ENCODE assay signal across 8 cellular contexts in genomic region chrX:40581333-40581910, GRCh38. TPM values are rescaled to one million over a fixed set of nuclear protein-coding genes. Genes with fewer than 3 reads are reported as not detected.
A peak's percentile ranks its signal among the peaks of the same experiment; 100 is the strongest.
DNase-seq lines count a peak whose midpoint lies in the region; ATAC-seq and TF ChIP-seq lines count a peak whose summit lies in the region.

No MANE protein-coding gene starts in this region.

- H3K27me3 Mint-ChIP-seq in activated CD8-positive, alpha-beta T cell treated with anti-CD3 and anti-CD28 coated beads for 36 hours, result no peaks in the 10 kb centered on the region

- TF ChIP-seq POLR2A in HCT116 (IDR thresholded peaks at IDR 0.05; ENCODE audit: borderline replicate concordance, extremely low read depth, insufficient read depth, insufficient read length), result no peak

- peak overlapping the region; percentile 79 for H3K4me2 ChIP-seq in HCT116 (ENCODE audit: low read length)

- peaks cover 0 to 11% of the 10 kb centered on the region in 2 experiments; a peak in 2 of 4 replicates for H3K4me1 ChIP-seq in HCT116 (ENCODE audit: control insufficient read depth in 1 of 2, insufficient read depth in 2 of 2, low read length in 2 of 2)
- H3K4me1 ChIP-seq in right cardiac atrium (ENCODE audit: control insufficient read depth, insufficient read depth, low read length), result no peaks in the 10 kb centered on the region

- H3K9me3 ChIP-seq in HCT116 (ENCODE audit: control insufficient read depth in 1 of 2, insufficient read depth in 1 of 2, low read depth in 1 of 2, low read length in 2 of 2), result no peaks in the 10 kb centered on the region
- H3K9me3 ChIP-seq in right cardiac atrium (ENCODE audit: control insufficient read depth, low read length), result no peaks in the 10 kb centered on the region

- H3K27ac Mint-ChIP-seq in activated CD8-positive, alpha-beta T cell treated with anti-CD3 and anti-CD28 coated beads for 36 hours, result peak overlapping the region; percentile 81

- peaks cover 33% of the 10 kb centered on the region for H3K4me1 Mint-ChIP-seq in activated CD8-positive, alpha-beta T cell treated with anti-CD3 and anti-CD28 coated beads for 36 hours (ENCODE audit: low read depth)

- POLR2A ChIA-PET in AG04449 (lab: Yijun Ruan, JAX), result no interaction called here
- POLR2A ChIA-PET in HCT116 (lab: Charles Lee), result no interaction called here
- POLR2A ChIA-PET in activated CD8-positive, alpha-beta T cell treated with anti-CD3 and anti-CD28 coated beads for 36 hours (lab: Charles Lee), result interaction anchor here (0.6 to 1.0 kb wide), 2 partner anchors 8 to 539 kb away, joined by 3 to 5 read pairs; no protein-coding TSS in a partner anchor

- 2% methylated on average over 15 of the region's 15 CpGs for WGBS in right cardiac atrium

- H3K36me3 Mint-ChIP-seq in activated CD8-positive, alpha-beta T cell treated with anti-CD3 and anti-CD28 coated beads for 36 hours (ENCODE audit: low read depth), result no peaks in the 10 kb centered on the region

- no peaks in the 10 kb centered on the region for H3K9me2 ChIP-seq in HCT116 (ENCODE audit: insufficient read depth)

- no peaks in the 10 kb centered on the region for H3K9me3 Mint-ChIP-seq in activated CD8-positive, alpha-beta T cell treated with anti-CD3 and anti-CD28 coated beads for 36 hours

- H2AFZ ChIP-seq in HCT116 (ENCODE audit: low read depth, low read length, poor library complexity, severe bottlenecking), result no peak overlapping the region

- no peaks in the 10 kb centered on the region for H3K36me3 ChIP-seq in HCT116 (ENCODE audit: control insufficient read depth in 1 of 2, insufficient read depth in 2 of 2, low read length in 2 of 2)

- no peaks in the 10 kb centered on the region for H3K27me3 ChIP-seq in HCT116 (ENCODE audit: insufficient read depth, low read length)
- H3K27me3 ChIP-seq in right cardiac atrium (ENCODE audit: control insufficient read depth, insufficient read depth), result no peaks in the 10 kb centered on the region

- peak overlapping the region; percentile 75 for H3K4me3 Mint-ChIP-seq in activated CD8-positive, alpha-beta T cell treated with anti-CD3 and anti-CD28 coated beads for 36 hours

- peak overlapping the region; percentile 68 for H3K9ac ChIP-seq in HCT116 (ENCODE audit: low read length)

- ATAC-seq in HCT116 (no peak), right cardiac atrium (no peak), left lobe of liver (no peak)
- no peak for ATAC-seq in activated CD8-positive, alpha-beta T cell treated with anti-CD3 and anti-CD28 coated beads for 36 hours

- H3K79me2 ChIP-seq in HCT116 (ENCODE audit: insufficient read depth, low read length), result peaks cover 8% of the 10 kb centered on the region

- no peak for TF ChIP-seq CTCF in AG04449 (IDR thresholded peaks at IDR 0.05; ENCODE audit: insufficient read depth, low read length, missing control alignments)
- no peak for TF ChIP-seq CTCF in HCT116 (IDR thresholded peaks at IDR 0.05 in 2 of 3, conservative IDR thresholded peaks at IDR 0.05 in 1 of 3; ENCODE audit: borderline replicate concordance in 1 of 3, insufficient read depth in 1 of 3, low read depth in 2 of 3, low read length in 2 of 3)
- no peak for TF ChIP-seq CTCF in activated CD8-positive, alpha-beta T cell treated with anti-CD3 and anti-CD28 coated beads for 36 hours (IDR thresholded peaks at IDR 0.05)

- TSS peak; percentile 53 for BruUV-seq in HCT116 (replicated peaks; lab: Mats Ljungman, UMichigan)

- H3K27ac ChIP-seq in HCT116 (ENCODE audit: low read depth, low read length), result no peak overlapping the region; the same call in 1 of the 2 replicates
- H3K27ac ChIP-seq in right cardiac atrium (ENCODE audit: low read length), result peak overlapping the region; percentile 90

- CTCF ChIA-PET in AG04449 (lab: Yijun Ruan, JAX) (no interaction called here), HCT116 (lab: Charles Lee) (no interaction called here)
- CTCF ChIA-PET in activated CD8-positive, alpha-beta T cell treated with anti-CD3 and anti-CD28 coated beads for 36 hours (lab: Charles Lee), result interaction anchor here (1.0 to 2.9 kb wide), 2 partner anchors 8 to 37 kb away, joined by 3 to 13 read pairs; no protein-coding TSS in a partner anchor

- DNase-seq in AG04449 (ENCODE audit: low read depth, low spot score) (no peak), HCT116 (ENCODE audit: low read depth, low spot score) (no peak), right cardiac atrium (no peak), G401 (ENCODE audit: low spot score) (no peak), left lobe of liver (ENCODE audit: low spot score) (no peak), OCI-M2 (lab: John Stamatoyannopoulos, UW; ENCODE audit: unreplicated experiment) (no peak)
- peak; percentile 15 for DNase-seq in activated CD8-positive, alpha-beta T cell treated with anti-CD3 and anti-CD28 coated beads for 36 hours
- peak; percentile 27 for DNase-seq in stimulated activated CD8-positive, alpha-beta memory T cell treated with anti-CD3 and anti-CD28 coated beads, Interleukin-4, amount 100 ng/mL, for 48 hours

- in situ Hi-C loops in G401 (cut with HindIII; ENCODE audit: low sequenced_read_pairs), result no loop called here

- RAD21 ChIA-PET in HCT116 (lab: Charles Lee; ENCODE audit: low non-redundant PET in 1 of 2, low total read pairs in 2 of 2, uncharacterized antibody in 2 of 2, unreplicated experiment in 2 of 2), result no interaction called here

- intact Hi-C loops in HCT116 (cut with micrococcal nuclease) (no loop called here), right cardiac atrium (cut with DNase I) (no loop called here)
- intact Hi-C loops in activated CD8-positive, alpha-beta T cell treated with anti-CD3 and anti-CD28 coated beads for 36 hours (cut with micrococcal nuclease), result loop anchor here (10.0 kb wide), 1 partner anchor 63 kb away; the partner anchor contains the start of gene CXorf38

- no peaks in the 10 kb centered on the region for H4K20me1 ChIP-seq in HCT116 (ENCODE audit: insufficient read depth)

- TF ChIP-seq RAD21 in HCT116 (IDR thresholded peaks at IDR 0.05; ENCODE audit: low read depth), result no peak

- H3K4me3 ChIP-seq in AG04449 (ENCODE audit: low read depth, low read length) (peak overlapping the region; percentile 80), HCT116 (replicated peaks in 1 of 2; ENCODE audit: low read depth in 1 of 2, low read length in 2 of 2) (peak overlapping the region; percentile 64 to 70), right cardiac atrium (ENCODE audit: low read length) (peak overlapping the region; percentile 85)

TF ChIP-seq in HCT116, 20 proteins besides CTCF, POLR2A, EP300 and RAD21 (continues in another document):
- TF ChIP-seq ATF3 (IDR thresholded peaks at IDR 0.05) (no peak), SIN3A (IDR thresholded peaks at IDR 0.05; ENCODE audit: low read depth) (no peak), REST (IDR thresholded peaks at IDR 0.05; ENCODE audit: low read depth) (no peak)

RNA-seq across cellular contexts. Expression of gene ATP6AP2, which starts 0.7 kb away (rescaled TPM):
- total RNA-seq in HCT116 (2021; ENCODE audit: unreplicated experiment), result 62.0 TPM
- 67.3 and 73.6 TPM in 2 replicates for polyA plus RNA-seq in HCT116 (2012)
- 10 to 100 TPM; 42.9 to 45.5 TPM for total RNA-seq in activated CD8-positive, alpha-beta T cell treated with anti-CD3 and anti-CD28 coated beads for 36 hours
- 10 to 100 TPM; 52.3 to 62.5 (median 62.1) TPM for total RNA-seq in right cardiac atrium
- polyA plus RNA-seq in right cardiac atrium, result 48.0 TPM
- 69.2 and 77.2 TPM in 2 replicates for total RNA-seq in G401 (2014; rRNA removed; shearing (Covaris generic))
- 41.0 TPM for total RNA-seq in left lobe of liver

RNA-seq across cellular contexts. Expression of gene MPC1L, which starts 41.8 kb away (rescaled TPM):
- total RNA-seq in HCT116 (2021; ENCODE audit: unreplicated experiment), result not detected
- 0.13 TPM in 1 of 2 replicates, not detected in the other for polyA plus RNA-seq in HCT116 (2012)
- total RNA-seq in activated CD8-positive, alpha-beta T cell treated with anti-CD3 and anti-CD28 coated beads for 36 hours, result not detected
- not detected for total RNA-seq in right cardiac atrium
- polyA plus RNA-seq in right cardiac atrium, result not detected
- not detected in 2 replicates for total RNA-seq in G401 (2014; rRNA removed; shearing (Covaris generic))
- not detected for total RNA-seq in left lobe of liver

Comparison
In these comparisons a context has a peak if more than half of its experiments do, and no peak if none do; other contexts are left out.
1. DNase-seq: peak in activated CD8-positive, alpha-beta T cell treated with anti-CD3 and anti-CD28 coated beads for 36 hours (single experiment) and stimulated activated CD8-positive, alpha-beta memory T cell treated with anti-CD3 and anti-CD28 coated beads, Interleukin-4, amount 100 ng/mL, for 48 hours (single experiment); none in AG04449 (single experiment), HCT116 (single experiment), right cardiac atrium (0 of 3), G401 (single experiment), left lobe of liver (single experiment) and OCI-M2 (single experiment).
2. Peak in every context shown above with its lines, with median percentiles within 50 percentile points of each other: H3K4me3 ChIP-seq.